ENCODE assay signal across 8 cellular contexts in the genomic region with DNA sequence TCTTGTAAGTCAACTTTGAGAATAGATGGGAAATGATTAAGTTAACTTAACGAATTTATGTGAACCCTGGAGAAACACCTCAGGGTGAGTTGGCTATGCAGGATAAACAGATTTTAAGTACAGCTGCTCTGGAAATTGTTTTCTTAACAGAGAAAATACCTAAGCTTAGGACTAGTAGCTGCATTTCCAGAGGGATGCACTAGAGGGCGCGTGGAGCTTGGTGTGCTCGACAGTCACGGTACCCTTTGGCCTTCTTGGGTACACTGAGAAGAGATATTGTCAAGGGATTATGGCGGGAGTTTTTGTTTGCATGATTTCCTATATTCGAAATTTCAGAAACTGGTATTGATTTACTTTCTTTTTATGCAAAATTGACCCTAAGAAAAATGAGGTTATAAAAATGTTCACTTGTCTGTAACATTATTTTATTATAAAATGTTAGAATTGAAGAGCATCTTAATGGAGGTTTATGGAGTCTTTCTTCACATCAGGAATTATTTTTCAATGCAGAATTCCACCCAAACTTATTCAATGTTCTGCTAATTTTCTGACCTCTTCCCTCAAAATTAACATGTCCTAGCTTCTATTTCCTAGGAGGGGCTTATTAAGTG.
DNase-seq lines count a peak whose midpoint lies in the region; ATAC-seq lines count a peak whose summit lies in the region.

No MANE protein-coding gene starts in this region.

- ATAC-seq in GM19452 (IDR thresholded peaks at IDR 0.05; ENCODE audit: unreplicated experiment) (peak; percentile 93), HG03520 (IDR thresholded peaks at IDR 0.05; ENCODE audit: unreplicated experiment) (peak; percentile 84)

- peak; percentile 56 for DNase-seq in COLO668 (lab: John Stamatoyannopoulos, UW; ENCODE audit: unreplicated experiment)
- DNase-seq in NCI-H526 (lab: John Stamatoyannopoulos, UW), result peak; percentile 52 to 82
- peak; percentile 60 for DNase-seq in activated CD4-positive, alpha-beta T cell treated with anti-CD3 and anti-CD28 coated beads, Interleukin-2, amount 50 U/mL, for 1 hour
- DNase-seq in effector CD4-positive, alpha-beta T cell, result peak; percentile 40
- DNase-seq in medulla oblongata (ENCODE audit: extremely low spot score), result peak; percentile 90
- DNase-seq in stimulated activated CD8-positive, alpha-beta memory T cell treated with anti-CD3 and anti-CD28 coated beads, Interleukin-15, amount 100 ng/mL, for 24 hours (ENCODE audit: low read depth), result peak; percentile 26

Comparison
In these comparisons a context has a peak if more than half of its experiments do, and no peak if none do; other contexts are left out.
1. Peak in every context shown above with its lines: DNase-seq and ATAC-seq.
2. DNase-seq: peak in every context shown above with its lines; median percentile 90 in medulla oblongata; 67 in NCI-H526; 60 in activated CD4-positive, alpha-beta T cell treated with anti-CD3 and anti-CD28 coated beads, Interleukin-2, amount 50 U/mL, for 1 hour; 56 in COLO668; 40 in effector CD4-positive, alpha-beta T cell; 26 in stimulated activated CD8-positive, alpha-beta memory T cell treated with anti-CD3 and anti-CD28 coated beads, Interleukin-15, amount 100 ng/mL, for 24 hours.